In the genomic region with DNA sequence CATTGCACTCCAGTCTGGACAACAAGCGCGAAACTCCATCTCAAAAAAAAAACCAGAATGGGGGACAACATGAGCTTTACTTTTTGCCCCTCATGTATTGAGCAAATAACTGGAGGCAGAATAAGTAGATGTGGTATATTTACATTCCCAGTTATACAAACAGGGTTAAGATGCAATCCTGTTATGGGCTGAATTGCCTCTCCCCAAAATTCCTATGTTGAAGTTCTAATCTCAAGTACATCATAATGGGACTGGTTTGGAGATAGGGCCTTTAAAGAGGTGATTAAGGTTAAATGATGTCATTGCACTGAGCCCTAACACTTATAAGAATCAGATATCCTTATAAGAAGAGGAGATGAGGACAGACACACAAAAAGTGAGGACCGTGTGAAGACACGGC, we compare ENCODE assay signal across 20 cellular contexts.
A peak's percentile ranks its signal among the peaks of the same experiment; 100 is the strongest.
DNase-seq lines count a peak whose midpoint lies in the region; ATAC-seq, FAIRE-seq and TF ChIP-seq lines count a peak whose summit lies in the region.
"Had no signal": no experiment of that assay in that cellular context is flagged by ENCODE, and none has a peak within 500 bp of the region (broad histone marks: within the 10 kb centered on the region; RNA-seq: fewer than 3 reads in every experiment).

No MANE protein-coding gene starts in this region.

- H3K4me3 ChIP-seq in HepG2 (replicated peaks in 1 of 3; ENCODE audit: insufficient read depth in 1 of 3, low read depth in 2 of 3, low read length in 3 of 3) (no peak overlapping the region), right lobe of liver (no peak overlapping the region), lower lobe of right lung (no peak overlapping the region)
- H3K4me3 ChIP-seq: A549; BLaER1 treated with 17β-estradiol and CSF1 and Interleukin-3, amounts not matched to agents 10 nM and 100 nM had no signal

- H2AFZ ChIP-seq in HepG2 (ENCODE audit: low read length): no peak overlapping the region

- H3K4me1 ChIP-seq in HepG2 (ENCODE audit: insufficient read depth, low read length) (peaks cover 8% of the 10 kb centered on the region), right lobe of liver (peaks cover 0 to 42% (median 16%) of the 10 kb centered on the region in 4 donors), lower lobe of right lung (no peaks in the 10 kb centered on the region)
- H3K4me1 ChIP-seq: A549; BLaER1 treated with 17β-estradiol and CSF1 and Interleukin-3, amounts not matched to agents 10 nM and 100 nM had no signal

- POLR2A ChIA-PET in HepG2 (lab: Yijun Ruan, JAX): no interaction called here

- TF ChIP-seq POLR2A in HepG2 (IDR thresholded peaks at IDR 0.05; ENCODE audit: insufficient read depth in 1 of 2, low read depth in 2 of 2, low read length in 2 of 2) (no peak), right lobe of liver (IDR thresholded peaks at IDR 0.05) (no peak)

- intact Hi-C loops in HepG2 (cut with micrococcal nuclease; ENCODE audit: unreplicated experiment) (no loop called here), right lobe of liver (cut with DNase I) (no loop called here), lower lobe of right lung (cut with DNase I) (no loop called here), left cardiac atrium (cut with DNase I) (no loop called here)

- no peak overlapping the region for H3K9ac ChIP-seq in HepG2 (ENCODE audit: insufficient read depth, low read depth, low read length)
- H3K9ac ChIP-seq: BLaER1 treated with 17β-estradiol and CSF1 and Interleukin-3, amounts not matched to agents 10 nM and 100 nM had no signal

- H3K27ac ChIP-seq in HepG2 (ENCODE audit: extremely low read length, insufficient read depth, low read length) (no peak overlapping the region), right lobe of liver (no peak overlapping the region), lower lobe of right lung (no peak overlapping the region)
- H3K27ac ChIP-seq: 22Rv1; A549; BLaER1 treated with 17β-estradiol and CSF1 and Interleukin-3, amounts not matched to agents 10 nM and 100 nM; C4-2B had no signal

- no peak for TF ChIP-seq CTCF in HepG2 (CRISPR knock-in tag; IDR thresholded peaks at IDR 0.05)
- TF ChIP-seq CTCF in right lobe of liver (IDR thresholded peaks at IDR 0.05): no peak
- no peak for TF ChIP-seq CTCF in lower lobe of right lung (IDR thresholded peaks at IDR 0.05)

- CTCF ChIA-PET in HepG2 (lab: Yijun Ruan, JAX; ENCODE audit: low intra/inter-chr PET ratio, low total read pairs): no interaction called here

- TF ChIP-seq EP300 in HepG2 (IDR thresholded peaks at IDR 0.05; ENCODE audit: low read depth in 2 of 2, low read length in 2 of 2) (no peak), HepG2 (CRISPR knock-in tag; IDR thresholded peaks at IDR 0.05; ENCODE audit: borderline replicate concordance) (no peak)

- DNase-seq in HepG2 (ENCODE audit: low spot score): no peak
- DNase-seq in right lobe of liver: no peak
- no peak for DNase-seq in lower lobe of right lung
- DNase-seq in left cardiac atrium: no peak
- DNase-seq in NCI-H748 (lab: John Stamatoyannopoulos, UW; ENCODE audit: unreplicated experiment): no peak
- DNase-seq: AML-193; Caco-2; Calu3; CD4-positive, alpha-beta T cell; CD8-positive, alpha-beta T cell; DMS79 treated with DMSO at 0.1 percent for 48 hours; GF-D8 had no signal

- in situ Hi-C loops in HepG2 (cut with HindIII; ENCODE audit: extremely low pct_ligation_motif_present, low pct_unique_long_range_greater_than_20kb): no loop called here

- FAIRE-seq in HepG2 (lab: Jason Lieb, UNC): no peak
- FAIRE-seq: A549, D721Med, G401.6, GM12891, GM19239 had no signal

- H4K20me1 ChIP-seq in HepG2 (ENCODE audit: insufficient read depth, low read length): no peaks in the 10 kb centered on the region
- H4K20me1 ChIP-seq: BLaER1 treated with 17β-estradiol and CSF1 and Interleukin-3, amounts not matched to agents 10 nM and 100 nM had no signal

- whole genome bisulfite sequencing in HepG2 (ENCODE audit: low lambda C conversion rate): 85% methylated on average over 4 of the region's 4 CpGs
- WGBS in right lobe of liver (ENCODE audit: insufficient coverage, low coverage, low lambda C conversion rate, missing lambda C conversion rate): 96% methylated on average over 4 of the region's 4 CpGs

- no peaks in the 10 kb centered on the region for H3K9me3 ChIP-seq in HepG2 (ENCODE audit: low read length)
- no peaks in the 10 kb centered on the region for H3K9me3 ChIP-seq in right lobe of liver
- no peaks in the 10 kb centered on the region for H3K9me3 ChIP-seq in lower lobe of right lung
- H3K9me3 ChIP-seq: A549; BLaER1 treated with 17β-estradiol and CSF1 and Interleukin-3, amounts not matched to agents 10 nM and 100 nM; Caco-2 had no signal

- no peaks in the 10 kb centered on the region for H3K36me3 ChIP-seq in HepG2 (replicated peaks in 1 of 2; ENCODE audit: control insufficient read depth in 1 of 2, insufficient read depth in 2 of 2, low read length in 2 of 2)
- H3K36me3 ChIP-seq in right lobe of liver: no peaks in the 10 kb centered on the region
- no peaks in the 10 kb centered on the region for H3K36me3 ChIP-seq in lower lobe of right lung
- H3K36me3 ChIP-seq: BLaER1 treated with 17β-estradiol and CSF1 and Interleukin-3, amounts not matched to agents 10 nM and 100 nM had no signal

- H3K27me3 ChIP-seq in HepG2 (ENCODE audit: control insufficient read depth in 1 of 2, insufficient read depth in 2 of 2, low read length in 2 of 2): no peaks in the 10 kb centered on the region
- H3K27me3 ChIP-seq in right lobe of liver: no peaks in the 10 kb centered on the region
- no peaks in the 10 kb centered on the region for H3K27me3 ChIP-seq in lower lobe of right lung (ENCODE audit: low read depth)
- H3K27me3 ChIP-seq: BLaER1 treated with 17β-estradiol and CSF1 and Interleukin-3, amounts not matched to agents 10 nM and 100 nM had no signal

- TF ChIP-seq RAD21 in HepG2 (CRISPR knock-in tag; IDR thresholded peaks at IDR 0.05): no peak

- no peaks in the 10 kb centered on the region for H3K79me2 ChIP-seq in HepG2 (ENCODE audit: insufficient read depth, low read length)

- ATAC-seq in HepG2: no peak
- no peak for ATAC-seq in right lobe of liver
- peak; percentile 68 to 90 for ATAC-seq in lower lobe of right lung
- ATAC-seq in left cardiac atrium: no peak
- ATAC-seq: A549; CD8-positive, alpha-beta T cell had no signal

- H3K4me2 ChIP-seq in HepG2 (ENCODE audit: low read depth, low read length): no peak overlapping the region
- H3K4me2 ChIP-seq: A549; BLaER1 treated with 17β-estradiol and CSF1 and Interleukin-3, amounts not matched to agents 10 nM and 100 nM had no signal

- BruUV-seq in HepG2 (replicated peaks; lab: Mats Ljungman, UMichigan): no TSS peak

TF ChIP-seq in HepG2, 621 proteins besides CTCF, POLR2A, EP300 and RAD21:
- TF ChIP-seq CBFB (CRISPR knock-in tag; IDR thresholded peaks at IDR 0.05): no peak
- TF ChIP-seq ZNF235 (CRISPR knock-in tag; IDR thresholded peaks at IDR 0.05; ENCODE audit: borderline replicate concordance): no peak
- peak; percentile 28; the same call in 1 of the 2 replicates for TF ChIP-seq ATF7 (IDR thresholded peaks at IDR 0.05)
- TF ChIP-seq ATF7 (CRISPR knock-in tag; IDR thresholded peaks at IDR 0.05): no peak
- TF ChIP-seq ZNF138 (CRISPR knock-in tag; IDR thresholded peaks at IDR 0.05; ENCODE audit: low read depth): no peak
- TF ChIP-seq STAT6 (CRISPR knock-in tag; IDR thresholded peaks at IDR 0.05; ENCODE audit: borderline replicate concordance): no peak

Comparison
In these comparisons a context has a peak if more than half of its experiments do, and no peak if none do; other contexts are left out.
1. ATAC-seq: peak in lower lobe of right lung (2 of 2); none in HepG2 (single experiment), right lobe of liver (0 of 4) and left cardiac atrium (0 of 2).